Comparison of ENCODE assay signal across 30 cellular contexts in the genomic region with DNA sequence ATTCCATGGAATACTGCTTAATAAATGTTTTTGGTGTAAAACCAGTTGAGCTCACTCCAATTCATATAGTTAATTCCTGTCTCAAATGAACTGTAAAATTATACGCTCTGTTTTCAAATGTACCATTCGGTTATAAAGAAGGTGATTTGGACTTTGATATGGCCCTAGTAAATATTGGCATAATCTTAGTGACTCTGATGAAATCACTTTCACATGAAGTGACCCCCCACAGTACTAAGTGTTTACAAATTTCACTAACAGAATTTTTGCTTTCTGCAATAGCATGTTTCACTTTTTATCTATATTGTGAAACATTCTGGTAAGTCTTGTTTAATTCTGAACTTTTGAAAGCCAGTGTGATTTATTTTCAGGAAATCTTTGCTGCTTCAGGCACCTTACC. TPM values are rescaled to one million over a fixed set of nuclear protein-coding genes. Genes with fewer than 3 reads are reported as not detected.
"Had no signal": no experiment of that assay in that cellular context is flagged by ENCODE, and none has a peak within 500 bp of the region (broad histone marks: within the 10 kb centered on the region; RNA-seq: fewer than 3 reads in every experiment).

No MANE protein-coding gene starts in this region.

- H3K9me3 ChIP-seq: body of pancreas had no signal

- H3K4me3 ChIP-seq: body of pancreas, K562, PC-9 had no signal

- H3K4me1 ChIP-seq: body of pancreas had no signal

- ATAC-seq: activated CD8-positive, alpha-beta T cell treated with anti-CD3 and anti-CD28 coated beads for 36 hours; activated T-cell treated with anti-CD3 and anti-CD28 coated beads, Interleukin-2, amount 50 U/mL, for 72 hours; activated T-helper 17 cell treated with anti-CD3 and anti-CD28 coated beads, Interleukin-2, amount 50 U/mL, for 72 hours; body of pancreas; Right ventricle myocardium inferior had no signal

- DNase-seq: activated CD4-positive, alpha-beta T cell treated with anti-CD3 and anti-CD28 coated beads, Interleukin-2, amount 10 ng/mL, durations not matched to agents 24 days and 14 days; activated CD4-positive, alpha-beta T cell treated with anti-CD3 and anti-CD28 coated beads, Interleukin-2, amount 50 U/mL, for 4 hours; activated CD8-positive, alpha-beta T cell treated with anti-CD3 and anti-CD28 coated beads for 36 hours; activated effector memory CD4-positive, alpha-beta T cell treated with anti-CD3 and anti-CD28 coated beads, Interleukin-2, amount 50 U/mL, for 16 hours; activated naive CD4-positive, alpha-beta T cell; activated naive CD8-positive, alpha-beta T cell treated with anti-CD3 and anti-CD28 coated beads, Interleukin-2, amount 10 ng/mL, durations not matched to agents 7 days and 5 days; activated T-cell treated with anti-CD3 and anti-CD28 coated beads, Interleukin-2, amount 50 U/mL, for 1 hour; activated T-cell treated with anti-CD3 and anti-CD28 coated beads, Interleukin-2, amount 50 U/mL, for 72 hours; body of pancreas; central memory CD4-positive, alpha-beta T cell; NCI-H1092 treated with DMSO at 0.1 percent for 48 hours; NCI-H1417; NCI-H146; NCI-H187; NCI-H2029 treated with DMSO at 0.1 percent for 48 hours; NCI-H2107; NCI-H2171; NCI-H510A; NCI-H748 treated with DMSO at 0.1 percent for 48 hours; NK-92 treated with Interleukin-12 subunit alpha and Interleukin-12 subunit beta, amount 100 ng/mL, for 24 hours; PC-9 had no signal

- H3K27me3 ChIP-seq: body of pancreas had no signal

- H3K27ac ChIP-seq: body of pancreas, PC-9, RWPE1 had no signal

RNA-seq across cellular contexts. Expression of gene GC, which starts 10.9 kb away (rescaled TPM):
- total RNA-seq: activated CD4-positive, alpha-beta T cell treated with anti-CD3 and anti-CD28 coated beads, Interleukin-2, amount 10 ng/mL, durations not matched to agents 24 days and 14 days; activated CD8-positive, alpha-beta memory T cell treated with anti-CD3 and anti-CD28 coated beads for 36 hours; activated CD8-positive, alpha-beta T cell treated with anti-CD3 and anti-CD28 coated beads for 36 hours; activated naive CD8-positive, alpha-beta T cell treated with anti-CD3 and anti-CD28 coated beads, Interleukin-2, amount 10 ng/mL, durations not matched to agents 7 days and 5 days; activated T-cell treated with anti-CD3 and anti-CD28 coated beads, Interleukin-2, amount 50 U/mL, for 72 hours; activated T-helper 17 cell treated with anti-CD3 and anti-CD28 coated beads, Interleukin-2, amount 50 U/mL, for 72 hours; astrocyte; bronchial epithelial cell; M059J; OCI-LY7; PC-9; Right ventricle myocardium inferior had no signal
- polyA plus RNA-seq: K562 had no signal
